ENCODE assay signal across 11 cellular contexts in the genomic region with DNA sequence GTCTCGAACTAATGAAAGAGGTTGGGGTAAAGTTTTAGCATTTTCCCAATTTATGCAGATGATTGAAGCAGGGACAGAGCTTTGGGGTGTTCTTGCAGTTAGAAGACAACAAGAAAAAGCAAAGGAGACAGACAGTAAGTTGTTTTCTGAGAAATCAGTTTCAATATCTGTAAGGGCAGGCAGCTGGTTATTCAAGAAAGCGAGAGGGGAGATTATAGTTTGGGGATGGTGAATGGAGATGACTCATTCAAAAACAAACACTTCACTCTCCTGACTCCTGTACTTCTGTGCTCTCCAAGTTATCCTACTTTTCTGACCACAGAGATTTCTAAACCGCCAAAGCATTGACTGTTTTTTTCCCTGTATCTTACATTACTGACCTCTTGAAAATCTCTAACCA.
DNase-seq lines count a peak whose midpoint lies in the region; ATAC-seq and TF ChIP-seq lines count a peak whose summit lies in the region.
"Had no signal": no experiment of that assay in that cellular context is flagged by ENCODE, and none has a peak within 500 bp of the region (broad histone marks: within the 10 kb centered on the region; RNA-seq: fewer than 3 reads in every experiment).

No MANE protein-coding gene starts in this region.

- H3K4me3 ChIP-seq in epithelial cell of esophagus (ENCODE audit: low read length), result no peak overlapping the region

- DNase-seq in AG08395 (ENCODE audit: low spot score) (peak; percentile 54), M059J (ENCODE audit: low read depth) (peak; percentile 76), epithelial cell of esophagus (ENCODE audit: low read depth) (peak; percentile 75), HEK293T (ENCODE audit: extremely low spot score) (no peak), KBM-7 (no peak)
- DNase-seq: activated CD4-positive, alpha-beta T cell treated with anti-CD3 and anti-CD28 coated beads for 4 hours; COR-L47; H9 had no signal

- CTCF ChIA-PET in HEK293T (lab: Yijun Ruan, JAX), result interaction anchor here (0.7 to 0.8 kb wide), 2 partner anchors 10 to 1040 kb away, joined by 3 read pairs; no protein-coding TSS in a partner anchor

- ATAC-seq in GM19452 (IDR thresholded peaks at IDR 0.05; ENCODE audit: unreplicated experiment) (peak; percentile 62), GM21825 (IDR thresholded peaks at IDR 0.05; ENCODE audit: unreplicated experiment) (no peak), GM19023 (IDR thresholded peaks at IDR 0.05; ENCODE audit: unreplicated experiment) (no peak)

- in situ Hi-C loops in KBM-7 (cut with MboI; ENCODE audit: low pct_unique_long_range_greater_than_20kb, low sequenced_read_pairs), result no loop called here

- POLR2A ChIA-PET in HEK293T (lab: Yijun Ruan, JAX), result no interaction called here

- no peak for TF ChIP-seq CTCF in epithelial cell of esophagus (IDR thresholded peaks at IDR 0.05; ENCODE audit: insufficient read depth, low read depth, low read length, missing control alignments)

TF ChIP-seq in HEK293T, 16 proteins besides CTCF, POLR2A, EP300 and RAD21:
- TF ChIP-seq SUZ12 (IDR thresholded peaks at IDR 0.05) (no peak), ARNT (IDR thresholded peaks at IDR 0.05) (no peak), NFRKB (IDR thresholded peaks at IDR 0.05) (no peak), L3MBTL2 (conservative IDR thresholded peaks at IDR 0.05) (no peak), LEF1 (IDR thresholded peaks at IDR 0.05; ENCODE audit: borderline replicate concordance) (no peak), FOXK2 (IDR thresholded peaks at IDR 0.05) (no peak), ZNF384 (IDR thresholded peaks at IDR 0.05) (no peak)
- TF ChIP-seq, protein P1, sequence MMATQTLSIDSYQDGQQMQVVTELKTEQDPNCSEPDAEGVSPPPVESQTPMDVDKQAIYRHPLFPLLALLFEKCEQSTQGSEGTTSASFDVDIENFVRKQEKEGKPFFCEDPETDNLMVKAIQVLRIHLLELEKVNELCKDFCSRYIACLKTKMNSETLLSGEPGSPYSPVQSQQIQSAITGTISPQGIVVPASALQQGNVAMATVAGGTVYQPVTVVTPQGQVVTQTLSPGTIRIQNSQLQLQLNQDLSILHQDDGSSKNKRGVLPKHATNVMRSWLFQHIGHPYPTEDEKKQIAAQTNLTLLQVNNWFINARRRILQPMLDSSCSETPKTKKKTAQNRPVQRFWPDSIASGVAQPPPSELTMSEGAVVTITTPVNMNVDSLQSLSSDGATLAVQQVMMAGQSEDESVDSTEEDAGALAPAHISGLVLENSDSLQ (IDR thresholded peaks at IDR 0.05), result no peak

Comparison
In these comparisons a context has a peak if more than half of its experiments do, and no peak if none do; other contexts are left out.
1. DNase-seq: peak in AG08395 (single experiment), M059J (single experiment) and epithelial cell of esophagus (single experiment); none in HEK293T (single experiment) and KBM-7 (single experiment).